Comparison of ENCODE assay signal across 30 cellular contexts in the genomic region with DNA sequence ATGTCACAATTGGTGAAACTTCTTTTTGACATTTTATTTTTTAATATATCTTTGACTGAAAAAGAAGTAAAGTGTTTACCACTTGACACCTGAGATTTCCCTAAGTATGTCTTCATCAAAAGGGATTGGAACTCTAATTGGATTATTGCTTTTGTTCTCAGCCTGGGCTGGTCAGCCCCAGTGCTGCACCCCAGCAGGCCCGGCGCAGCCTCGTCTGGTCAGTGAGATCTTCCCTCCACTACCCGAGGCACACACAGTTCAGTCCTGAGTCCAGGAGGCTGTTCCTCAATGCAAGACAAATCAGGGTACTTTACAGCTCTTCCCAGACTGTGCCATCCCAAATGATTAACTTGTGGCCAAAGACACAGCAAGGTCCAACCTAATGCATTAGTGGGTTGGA.
"Had no signal": no experiment of that assay in that cellular context is flagged by ENCODE, and none has a peak within 500 bp of the region (broad histone marks: within the 10 kb centered on the region; RNA-seq: fewer than 3 reads in every experiment).

No MANE protein-coding gene starts in this region.

- H3K9me3 ChIP-seq: SJCRH30, SK-N-SH had no signal

- H3K27ac ChIP-seq: SJCRH30, VCaP had no signal

- H3K4me2 ChIP-seq: SK-N-SH had no signal

- H3K4me3 ChIP-seq: K562, SJCRH30 had no signal

- ATAC-seq: activated CD8-positive, alpha-beta memory T cell treated with anti-CD3 and anti-CD28 coated beads, Interleukin-2, amount 10 ng/mL, durations not matched to agents 7 days and 5 days; activated naive CD8-positive, alpha-beta T cell treated with anti-CD3 and anti-CD28 coated beads, Interleukin-2, amount 50 U/mL, for 24 hours; K562; Panc1 had no signal

- H3K9ac ChIP-seq: SK-N-SH had no signal

- H3K27me3 ChIP-seq: SJCRH30 had no signal

- DNase-seq: activated CD4-positive, alpha-beta memory T cell treated with anti-CD3 and anti-CD28 coated beads, Interleukin-2, amount 10 ng/mL, durations not matched to agents 7 days and 5 days; activated CD4-positive, alpha-beta T cell treated with anti-CD3 and anti-CD28 coated beads for 1 hour; activated CD4-positive, alpha-beta T cell treated with anti-CD3 and anti-CD28 coated beads for 48 hours; activated CD4-positive, CD25-positive, alpha-beta regulatory T cell; activated CD8-positive, alpha-beta memory T cell treated with anti-CD3 and anti-CD28 coated beads for 24 hours; activated CD8-positive, alpha-beta memory T cell treated with anti-CD3 and anti-CD28 coated beads, Interleukin-2, amount 10 ng/mL, durations not matched to agents 7 days and 5 days; activated CD8-positive, alpha-beta memory T cell treated with anti-CD3 and anti-CD28 coated beads, Interleukin-2, amount 50 U/mL, for 48 hours; activated effector memory CD4-positive, alpha-beta T cell treated with Interleukin-2 at 50 U/mL for 16 hours; activated naive CD4-positive, alpha-beta T cell treated with anti-CD3 and anti-CD28 coated beads, Interleukin-2, amount 10 ng/mL, durations not matched to agents 7 days and 5 days; activated naive CD8-positive, alpha-beta T cell treated with anti-CD3 and anti-CD28 coated beads, Interleukin-2, amount 50 U/mL, for 24 hours; activated T-cell treated with anti-CD3 and anti-CD28 coated beads, Interleukin-2, amount 50 U/mL, for 48 hours; anterior cingulate cortex; central memory CD4-positive, alpha-beta T cell; NCI-H1092 treated with DMSO at 0.1 percent for 48 hours; NCI-H1417 treated with DMSO at 0.1 percent for 48 hours; NCI-H1694 treated with DMSO at 0.1 percent for 48 hours; NCI-H2029; NCI-H510A; NCI-H526; NCI-H774; SHP77; SJCRH30; SK-N-SH; SW 1271; T-helper 1 cell; T-helper 2 cell; T-helper 9 cell had no signal

- H3K36me3 ChIP-seq: SJCRH30 had no signal
